In genomic region chr6:1424306-1424927, GRCh38 we compare ENCODE assay signal across 8 cellular contexts. TPM values are rescaled to one million over a fixed set of nuclear protein-coding genes. Genes with fewer than 3 reads are reported as not detected.
DNase-seq lines count a peak whose midpoint lies in the region; ATAC-seq, FAIRE-seq and TF ChIP-seq lines count a peak whose summit lies in the region.

No MANE protein-coding gene starts in this region.

- TF ChIP-seq EP300 in upper lobe of left lung (IDR thresholded peaks at IDR 0.05), result no peak

- TF ChIP-seq POLR2A in GM12891 (IDR thresholded peaks at IDR 0.05; ENCODE audit: low read depth, low read length) (no peak), upper lobe of left lung (IDR thresholded peaks at IDR 0.05) (no peak)

- in situ Hi-C loops in brain microvascular endothelial cell (cut with HindIII; ENCODE audit: low pct_ligation_motif_present, low sequenced_read_pairs), result no loop called here

- no peaks in the 10 kb centered on the region for H3K36me3 ChIP-seq in brain microvascular endothelial cell (replicated peaks)
- no peaks in the 10 kb centered on the region for H3K36me3 ChIP-seq in upper lobe of left lung

- no peaks in the 10 kb centered on the region for H3K9me3 ChIP-seq in upper lobe of left lung

- peak; percentile 72 for FAIRE-seq in GM12891 (lab: Jason Lieb, UNC)

- DNase-seq in AML-193 (lab: John Stamatoyannopoulos, UW) (peak; percentile 45 to 68), GM12891 (ENCODE audit: insufficient read length, low spot score) (peak; percentile 39), NOMO-1 (lab: John Stamatoyannopoulos, UW; ENCODE audit: unreplicated experiment in 2 of 2) (peak; percentile 3 to 28), brain microvascular endothelial cell (peak; percentile 74), kidney tubule cell (ENCODE audit: low spot score) (peak; percentile 59), upper lobe of left lung (peak in 1 of 2 donors; percentile 52), GDM1 (lab: John Stamatoyannopoulos, UW) (no peak)

- no peaks in the 10 kb centered on the region for H3K27me3 ChIP-seq in brain microvascular endothelial cell (replicated peaks)
- no peaks in the 10 kb centered on the region for H3K27me3 ChIP-seq in upper lobe of left lung

- H3K27ac ChIP-seq in brain microvascular endothelial cell (no peak overlapping the region), upper lobe of left lung (no peak overlapping the region)

- 25 to 37% methylated on average over 13 to 16 of the region's 16 CpGs for WGBS in upper lobe of left lung, 2 donors

- no peaks in the 10 kb centered on the region for H3K4me1 ChIP-seq in upper lobe of left lung

- ATAC-seq in upper lobe of left lung (ENCODE audit: low FRiP score in 2 of 2) (peak; percentile 56 to 71), HG02840 (IDR thresholded peaks at IDR 0.05; ENCODE audit: low FRiP score, unreplicated experiment) (no peak)

- TF ChIP-seq CTCF in brain microvascular endothelial cell (IDR thresholded peaks at IDR 0.05; ENCODE audit: low read depth, low read length, missing control alignments) (peak; percentile 82), upper lobe of left lung (IDR thresholded peaks at IDR 0.05) (peak in 5 of 6 experiments; percentile 30 to 50 (median 38))

- H3K4me3 ChIP-seq in brain microvascular endothelial cell (ENCODE audit: low read depth, low read length), result no peak overlapping the region
- H3K4me3 ChIP-seq in upper lobe of left lung, result no peak overlapping the region

TF ChIP-seq in GM12891, 5 proteins besides CTCF, POLR2A, EP300 and RAD21:
- no peak for TF ChIP-seq POLR2AphosphoS5 (IDR thresholded peaks at IDR 0.05; ENCODE audit: low read depth, low read length)
- no peak for TF ChIP-seq POU2F2 (IDR thresholded peaks at IDR 0.05; ENCODE audit: low read depth, low read length)
- TF ChIP-seq TAF1 (IDR thresholded peaks at IDR 0.05; ENCODE audit: low read depth, low read length), result no peak
- no peak for TF ChIP-seq PAX5 (IDR thresholded peaks at IDR 0.05; ENCODE audit: insufficient read depth, low read length, severe bottlenecking)
TF ChIP-seq in GM12891: peak in this region for 0.

RNA-seq across cellular contexts. Expression of gene FOXF2, which starts 35.0 kb away (rescaled TPM):
- 0.09 TPM for polyA plus RNA-seq in GM12891 (2012; ENCODE audit: low read depth, missing spikeins)
- total RNA-seq in upper lobe of left lung, result 10 to 100 TPM in 2 of 6 donors, 1 to 10 TPM in 4; 5.5 to 17.7 (median 8.8) TPM
